ENCODE assay signal across 20 cellular contexts in genomic region chr3:48915296-48915695, GRCh38. TPM values are rescaled to one million over a fixed set of nuclear protein-coding genes. Genes with fewer than 3 reads are reported as not detected.
A peak's percentile ranks its signal among the peaks of the same experiment; 100 is the strongest.
DNase-seq lines count a peak whose midpoint lies in the region; ATAC-seq and TF ChIP-seq lines count a peak whose summit lies in the region.
"Had no signal": no experiment of that assay in that cellular context is flagged by ENCODE, and none has a peak within 500 bp of the region (broad histone marks: within the 10 kb centered on the region; RNA-seq: fewer than 3 reads in every experiment).

No MANE protein-coding gene starts in this region.

- peaks cover 24% of the 10 kb centered on the region for H3K4me1 Mint-ChIP-seq in stimulated activated naive CD8-positive, alpha-beta T cell treated with anti-CD3 and anti-CD28 coated beads, Interleukin-15, Interleukin-2, amounts not matched to agents 100 ng/mL and 50 ng/mL, for 24 hours (ENCODE audit: low read depth)
- peaks cover 18% of the 10 kb centered on the region for H3K4me1 Mint-ChIP-seq in activated CD8-positive, alpha-beta T cell treated with anti-CD3 and anti-CD28 coated beads for 36 hours (ENCODE audit: low read depth)
- H3K4me1 Mint-ChIP-seq in immature natural killer cell (peaks cover 24 to 27% of the 10 kb centered on the region in 2 donors), type B pancreatic cell (ENCODE audit: unreplicated experiment) (peaks cover 10% of the 10 kb centered on the region)

- CTCF ChIA-PET in activated CD8-positive, alpha-beta T cell treated with anti-CD3 and anti-CD28 coated beads for 36 hours (lab: Charles Lee), result no interaction called here

- intact Hi-C loops in activated CD8-positive, alpha-beta T cell treated with anti-CD3 and anti-CD28 coated beads for 36 hours (cut with micrococcal nuclease), result no loop called here

- TF ChIP-seq CTCF in activated CD8-positive, alpha-beta T cell treated with anti-CD3 and anti-CD28 coated beads for 36 hours (IDR thresholded peaks at IDR 0.05), result no peak
- TF ChIP-seq CTCF in type B pancreatic cell (conservative IDR thresholded peaks at IDR 0.05), result no peak

- no peaks in the 10 kb centered on the region for H3K27me3 Mint-ChIP-seq in stimulated activated naive CD8-positive, alpha-beta T cell treated with anti-CD3 and anti-CD28 coated beads, Interleukin-15, Interleukin-2, amounts not matched to agents 100 ng/mL and 50 ng/mL, for 24 hours
- no peaks in the 10 kb centered on the region for H3K27me3 Mint-ChIP-seq in activated CD8-positive, alpha-beta T cell treated with anti-CD3 and anti-CD28 coated beads for 36 hours
- H3K27me3 Mint-ChIP-seq in immature natural killer cell (ENCODE audit: low read depth in 3 of 3) (peaks cover 11 to 20% (median 19%) of the 10 kb centered on the region in 3 donors), type B pancreatic cell (no peaks in the 10 kb centered on the region)
- H3K27me3 Mint-ChIP-seq: progenitor cell of endocrine pancreas had no signal

- H3K36me3 Mint-ChIP-seq in stimulated activated naive CD8-positive, alpha-beta T cell treated with anti-CD3 and anti-CD28 coated beads, Interleukin-15, Interleukin-2, amounts not matched to agents 100 ng/mL and 50 ng/mL, for 24 hours (ENCODE audit: low read depth), result peaks cover 11% of the 10 kb centered on the region
- peaks cover 9% of the 10 kb centered on the region for H3K36me3 Mint-ChIP-seq in activated CD8-positive, alpha-beta T cell treated with anti-CD3 and anti-CD28 coated beads for 36 hours (ENCODE audit: low read depth)
- H3K36me3 Mint-ChIP-seq in immature natural killer cell (no peaks in the 10 kb centered on the region), type B pancreatic cell (peaks cover 5% of the 10 kb centered on the region)

- no peak for DNase-seq in stimulated activated naive CD8-positive, alpha-beta T cell treated with anti-CD3 and anti-CD28 coated beads, Interleukin-15, Interleukin-2, amounts not matched to agents 100 U/mL and 50 U/mL, for 24 hours
- DNase-seq in activated CD8-positive, alpha-beta T cell treated with anti-CD3 and anti-CD28 coated beads for 36 hours, result peak; percentile 55
- DNase-seq in immature natural killer cell (no peak), type B pancreatic cell (ENCODE audit: extremely low spot score, unreplicated experiment) (no peak), NCI-H774 (lab: John Stamatoyannopoulos, UW) (no peak), occipital lobe (lab: John Stamatoyannopoulos, UW) (no peak)
- DNase-seq: activated CD8-positive, alpha-beta memory T cell treated with anti-CD3 and anti-CD28 coated beads, Interleukin-2, amount 50 U/mL, for 48 hours; Calu3; central memory CD4-positive, alpha-beta T cell; effector CD8-positive, alpha-beta T cell; H7; heart right ventricle; lower lobe of right lung; NCI-H1930; NCI-H510A; stimulated activated CD4-positive, alpha-beta T cell treated with anti-CD3 and anti-CD28 coated beads, Interleukin-4, amount 100 ng/mL, for 4 hours; WERI-Rb-1 had no signal

- no peak for ATAC-seq in stimulated activated naive CD8-positive, alpha-beta T cell treated with anti-CD3 and anti-CD28 coated beads, Interleukin-15, Interleukin-2, amounts not matched to agents 100 U/mL and 50 U/mL, for 24 hours
- no peak for ATAC-seq in activated CD8-positive, alpha-beta T cell treated with anti-CD3 and anti-CD28 coated beads for 36 hours
- no peak for ATAC-seq in GM21367 (IDR thresholded peaks at IDR 0.05; ENCODE audit: unreplicated experiment)
- ATAC-seq: heart right ventricle, lower lobe of right lung had no signal

- no peaks in the 10 kb centered on the region for H3K9me3 Mint-ChIP-seq in stimulated activated naive CD8-positive, alpha-beta T cell treated with anti-CD3 and anti-CD28 coated beads, Interleukin-15, Interleukin-2, amounts not matched to agents 100 ng/mL and 50 ng/mL, for 24 hours
- no peaks in the 10 kb centered on the region for H3K9me3 Mint-ChIP-seq in activated CD8-positive, alpha-beta T cell treated with anti-CD3 and anti-CD28 coated beads for 36 hours
- H3K9me3 Mint-ChIP-seq in immature natural killer cell (no peaks in the 10 kb centered on the region), type B pancreatic cell (no peaks in the 10 kb centered on the region)

- H3K27ac Mint-ChIP-seq in stimulated activated naive CD8-positive, alpha-beta T cell treated with anti-CD3 and anti-CD28 coated beads, Interleukin-15, Interleukin-2, amounts not matched to agents 100 ng/mL and 50 ng/mL, for 24 hours, result peak overlapping the region; percentile 59
- H3K27ac Mint-ChIP-seq in activated CD8-positive, alpha-beta T cell treated with anti-CD3 and anti-CD28 coated beads for 36 hours, result peak overlapping the region; percentile 76
- H3K27ac Mint-ChIP-seq in immature natural killer cell, result peak overlapping the region; percentile 34 to 86 (median 78)
- peak overlapping the region; percentile 78 for H3K27ac Mint-ChIP-seq in type B pancreatic cell
- H3K27ac Mint-ChIP-seq: progenitor cell of endocrine pancreas had no signal

- no peak overlapping the region for H3K4me3 Mint-ChIP-seq in stimulated activated naive CD8-positive, alpha-beta T cell treated with anti-CD3 and anti-CD28 coated beads, Interleukin-15, Interleukin-2, amounts not matched to agents 100 ng/mL and 50 ng/mL, for 24 hours
- H3K4me3 Mint-ChIP-seq in activated CD8-positive, alpha-beta T cell treated with anti-CD3 and anti-CD28 coated beads for 36 hours, result no peak overlapping the region
- H3K4me3 Mint-ChIP-seq in immature natural killer cell (peak overlapping the region in 2 of 5 donors; percentile 17 to 54), type B pancreatic cell (peak overlapping the region; percentile 35)

- POLR2A ChIA-PET in activated CD8-positive, alpha-beta T cell treated with anti-CD3 and anti-CD28 coated beads for 36 hours (lab: Charles Lee), result interaction anchor here (1.1 to 1.6 kb wide), 2 partner anchors 17 to 106 kb away, joined by 5 read pairs; partner anchors contain the start of genes NDUFAF3 and SLC25A20

RNA-seq across cellular contexts. Expression of gene ARIH2, which starts 3.3 kb away (rescaled TPM):
- total RNA-seq in activated CD8-positive, alpha-beta T cell treated with anti-CD3 and anti-CD28 coated beads for 36 hours, result 100 to 1,000 TPM in 1 of 2 experiments, 10 to 100 TPM in 1; 98.2 to 115 TPM
- polyA plus RNA-seq in immature natural killer cell, result 100 to 1,000 TPM; 171 to 224 (median 177) TPM
- total RNA-seq in type B pancreatic cell (ENCODE audit: low replicate concordance) (82.3 and 84.4 TPM in 2 replicates), occipital lobe (82.0 TPM)

RNA-seq across cellular contexts. Expression of gene SLC25A20, which starts 16.6 kb away (rescaled TPM):
- 10 to 100 TPM; 14.8 to 16.8 TPM for total RNA-seq in activated CD8-positive, alpha-beta T cell treated with anti-CD3 and anti-CD28 coated beads for 36 hours
- 100 to 1,000 TPM in 2 of 3 donors, 10 to 100 TPM in 1; 100.0 to 254 (median 100) TPM for polyA plus RNA-seq in immature natural killer cell
- total RNA-seq in type B pancreatic cell (ENCODE audit: low replicate concordance) (15.2 and 15.3 TPM in 2 replicates), occipital lobe (10.3 TPM)
